2 cellular contexts compared by ENCODE assay signal in genomic region chr3:77071364-77071763, GRCh38.
TF ChIP-seq lines count a peak whose summit lies in the region.

No MANE protein-coding gene starts in this region.

TF ChIP-seq in GM23338, 12 proteins besides CTCF, POLR2A, EP300 and RAD21:
- no peak for TF ChIP-seq REST (IDR thresholded peaks at IDR 0.05; ENCODE audit: unreplicated experiment)
- TF ChIP-seq, protein P1, sequence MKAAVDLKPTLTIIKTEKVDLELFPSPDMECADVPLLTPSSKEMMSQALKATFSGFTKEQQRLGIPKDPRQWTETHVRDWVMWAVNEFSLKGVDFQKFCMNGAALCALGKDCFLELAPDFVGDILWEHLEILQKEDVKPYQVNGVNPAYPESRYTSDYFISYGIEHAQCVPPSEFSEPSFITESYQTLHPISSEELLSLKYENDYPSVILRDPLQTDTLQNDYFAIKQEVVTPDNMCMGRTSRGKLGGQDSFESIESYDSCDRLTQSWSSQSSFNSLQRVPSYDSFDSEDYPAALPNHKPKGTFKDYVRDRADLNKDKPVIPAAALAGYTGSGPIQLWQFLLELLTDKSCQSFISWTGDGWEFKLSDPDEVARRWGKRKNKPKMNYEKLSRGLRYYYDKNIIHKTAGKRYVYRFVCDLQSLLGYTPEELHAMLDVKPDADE (IDR thresholded peaks at IDR 0.05), result no peak
- TF ChIP-seq, protein P2, sequence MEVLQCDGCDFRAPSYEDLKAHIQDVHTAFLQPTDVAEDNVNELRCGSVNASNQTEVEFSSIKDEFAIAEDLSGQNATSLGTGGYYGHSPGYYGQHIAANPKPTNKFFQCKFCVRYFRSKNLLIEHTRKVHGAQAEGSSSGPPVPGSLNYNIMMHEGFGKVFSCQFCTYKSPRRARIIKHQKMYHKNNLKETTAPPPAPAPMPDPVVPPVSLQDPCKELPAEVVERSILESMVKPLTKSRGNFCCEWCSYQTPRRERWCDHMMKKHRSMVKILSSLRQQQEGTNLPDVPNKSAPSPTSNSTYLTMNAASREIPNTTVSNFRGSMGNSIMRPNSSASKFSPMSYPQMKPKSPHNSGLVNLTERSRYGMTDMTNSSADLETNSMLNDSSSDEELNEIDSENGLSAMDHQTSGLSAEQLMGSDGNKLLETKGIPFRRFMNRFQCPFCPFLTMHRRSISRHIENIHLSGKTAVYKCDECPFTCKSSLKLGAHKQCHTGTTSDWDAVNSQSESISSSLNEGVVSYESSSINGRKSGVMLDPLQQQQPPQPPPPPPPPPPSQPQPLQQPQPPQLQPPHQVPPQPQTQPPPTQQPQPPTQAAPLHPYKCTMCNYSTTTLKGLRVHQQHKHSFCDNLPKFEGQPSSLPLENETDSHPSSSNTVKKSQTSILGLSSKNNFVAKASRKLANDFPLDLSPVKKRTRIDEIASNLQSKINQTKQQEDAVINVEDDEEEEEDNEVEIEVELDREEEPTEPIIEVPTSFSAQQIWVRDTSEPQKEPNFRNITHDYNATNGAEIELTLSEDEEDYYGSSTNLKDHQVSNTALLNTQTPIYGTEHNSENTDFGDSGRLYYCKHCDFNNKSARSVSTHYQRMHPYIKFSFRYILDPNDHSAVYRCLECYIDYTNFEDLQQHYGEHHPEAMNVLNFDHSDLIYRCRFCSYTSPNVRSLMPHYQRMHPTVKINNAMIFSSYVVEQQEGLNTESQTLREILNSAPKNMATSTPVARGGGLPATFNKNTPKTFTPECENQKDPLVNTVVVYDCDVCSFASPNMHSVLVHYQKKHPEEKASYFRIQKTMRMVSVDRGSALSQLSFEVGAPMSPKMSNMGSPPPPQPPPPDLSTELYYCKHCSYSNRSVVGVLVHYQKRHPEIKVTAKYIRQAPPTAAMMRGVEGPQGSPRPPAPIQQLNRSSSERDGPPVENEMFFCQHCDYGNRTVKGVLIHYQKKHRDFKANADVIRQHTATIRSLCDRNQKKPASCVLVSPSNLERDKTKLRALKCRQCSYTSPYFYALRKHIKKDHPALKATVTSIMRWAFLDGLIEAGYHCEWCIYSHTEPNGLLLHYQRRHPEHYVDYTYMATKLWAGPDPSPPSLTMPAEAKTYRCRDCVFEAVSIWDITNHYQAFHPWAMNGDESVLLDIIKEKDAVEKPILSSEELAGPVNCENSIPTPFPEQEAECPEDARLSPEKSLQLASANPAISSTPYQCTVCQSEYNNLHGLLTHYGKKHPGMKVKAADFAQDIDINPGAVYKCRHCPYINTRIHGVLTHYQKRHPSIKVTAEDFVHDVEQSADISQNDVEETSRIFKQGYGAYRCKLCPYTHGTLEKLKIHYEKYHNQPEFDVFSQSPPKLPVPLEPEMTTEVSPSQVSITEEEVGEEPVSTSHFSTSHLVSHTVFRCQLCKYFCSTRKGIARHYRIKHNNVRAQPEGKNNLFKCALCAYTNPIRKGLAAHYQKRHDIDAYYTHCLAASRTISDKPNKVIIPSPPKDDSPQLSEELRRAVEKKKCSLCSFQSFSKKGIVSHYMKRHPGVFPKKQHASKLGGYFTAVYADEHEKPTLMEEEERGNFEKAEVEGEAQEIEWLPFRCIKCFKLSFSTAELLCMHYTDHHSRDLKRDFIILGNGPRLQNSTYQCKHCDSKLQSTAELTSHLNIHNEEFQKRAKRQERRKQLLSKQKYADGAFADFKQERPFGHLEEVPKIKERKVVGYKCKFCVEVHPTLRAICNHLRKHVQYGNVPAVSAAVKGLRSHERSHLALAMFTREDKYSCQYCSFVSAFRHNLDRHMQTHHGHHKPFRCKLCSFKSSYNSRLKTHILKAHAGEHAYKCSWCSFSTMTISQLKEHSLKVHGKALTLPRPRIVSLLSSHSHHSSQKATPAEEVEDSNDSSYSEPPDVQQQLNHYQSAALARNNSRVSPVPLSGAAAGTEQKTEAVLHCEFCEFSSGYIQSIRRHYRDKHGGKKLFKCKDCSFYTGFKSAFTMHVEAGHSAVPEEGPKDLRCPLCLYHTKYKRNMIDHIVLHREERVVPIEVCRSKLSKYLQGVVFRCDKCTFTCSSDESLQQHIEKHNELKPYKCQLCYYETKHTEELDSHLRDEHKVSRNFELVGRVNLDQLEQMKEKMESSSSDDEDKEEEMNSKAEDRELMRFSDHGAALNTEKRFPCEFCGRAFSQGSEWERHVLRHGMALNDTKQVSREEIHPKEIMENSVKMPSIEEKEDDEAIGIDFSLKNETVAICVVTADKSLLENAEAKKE (CRISPR knock-in tag; IDR thresholded peaks at IDR 0.05), result no peak

TF ChIP-seq in WTC11, 78 proteins besides CTCF, POLR2A, EP300 and RAD21 (continued from another document):
- TF ChIP-seq AR (CRISPR knock-in tag; IDR thresholded peaks at IDR 0.05), result no peak
